ENCODE assay signal across 1 cellular context in the genomic region with DNA sequence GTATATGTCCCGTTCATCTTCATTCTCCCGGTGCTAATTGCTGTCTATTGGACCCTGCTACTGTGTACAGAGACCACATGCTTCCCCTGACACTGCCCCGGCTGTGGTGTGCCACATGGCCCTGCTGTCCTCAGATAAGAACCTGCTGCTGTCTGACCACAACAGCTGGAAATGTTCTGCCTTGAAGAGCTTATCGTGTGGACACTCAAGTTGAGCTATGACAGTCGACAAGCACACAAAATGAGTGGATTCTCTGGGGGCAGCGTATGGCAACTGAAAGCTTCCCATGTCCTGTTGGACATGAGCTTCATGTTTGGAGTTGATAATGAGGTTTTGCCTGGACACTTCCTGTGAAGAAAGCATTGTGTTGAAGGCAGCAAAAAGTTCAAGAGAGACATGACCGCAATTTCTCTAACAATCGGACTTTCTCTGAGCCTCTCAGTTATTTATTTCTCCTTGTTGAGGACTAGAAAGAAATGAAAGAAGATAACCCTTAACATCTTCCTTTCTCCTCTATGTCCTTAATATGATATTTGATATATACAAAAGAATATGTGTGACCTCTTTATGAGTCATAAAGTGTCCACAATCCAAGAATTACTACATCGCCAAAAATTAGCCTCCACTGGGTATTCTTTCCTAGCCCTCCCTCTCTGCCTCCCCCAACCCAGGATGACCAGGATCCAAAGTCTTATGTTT.
TF ChIP-seq lines count a peak whose summit lies in the region.

No MANE protein-coding gene starts in this region.

TF ChIP-seq in K562, 482 proteins besides CTCF, POLR2A, EP300 and RAD21 (continued from another document and continues in another):
- no peak for TF ChIP-seq FOXO4 (CRISPR knock-in tag; IDR thresholded peaks at IDR 0.05)
- peak; percentile 83 for TF ChIP-seq BACH1 (tag; IDR thresholded peaks at IDR 0.05)
- no peak for TF ChIP-seq ZNF347 (CRISPR knock-in tag; IDR thresholded peaks at IDR 0.05; ENCODE audit: low read depth)
- TF ChIP-seq, protein P1, sequence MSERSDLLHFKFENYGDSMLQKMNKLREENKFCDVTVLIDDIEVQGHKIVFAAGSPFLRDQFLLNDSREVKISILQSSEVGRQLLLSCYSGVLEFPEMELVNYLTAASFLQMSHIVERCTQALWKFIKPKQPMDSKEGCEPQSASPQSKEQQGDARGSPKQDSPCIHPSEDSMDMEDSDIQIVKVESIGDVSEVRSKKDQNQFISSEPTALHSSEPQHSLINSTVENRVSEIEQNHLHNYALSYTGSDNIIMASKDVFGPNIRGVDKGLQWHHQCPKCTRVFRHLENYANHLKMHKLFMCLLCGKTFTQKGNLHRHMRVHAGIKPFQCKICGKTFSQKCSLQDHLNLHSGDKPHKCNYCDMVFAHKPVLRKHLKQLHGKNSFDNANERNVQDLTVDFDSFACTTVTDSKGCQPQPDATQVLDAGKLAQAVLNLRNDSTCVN (CRISPR knock-in tag; IDR thresholded peaks at IDR 0.05): no peak
- no peak for TF ChIP-seq ZNF408 (CRISPR knock-in tag; IDR thresholded peaks at IDR 0.05; ENCODE audit: low read depth)
- no peak for TF ChIP-seq MCM3 (IDR thresholded peaks at IDR 0.05)
- TF ChIP-seq KDM5B (IDR thresholded peaks at IDR 0.05; ENCODE audit: insufficient replicate concordance, low read depth, low read length): no peak
- TF ChIP-seq ARNT (IDR thresholded peaks at IDR 0.05): peak; percentile 95 to 96
- peak; percentile 99 for TF ChIP-seq ZNF395 (CRISPR knock-in tag; IDR thresholded peaks at IDR 0.05)
- TF ChIP-seq ZNF699 (CRISPR knock-in tag; IDR thresholded peaks at IDR 0.05; ENCODE audit: insufficient replicate concordance): no peak
- no peak for TF ChIP-seq SETDB1 (IDR thresholded peaks at IDR 0.05; ENCODE audit: low read length)
- TF ChIP-seq RBM39 (optimal IDR thresholded peaks at IDR 0.05; ENCODE audit: low read depth, low read length): no peak
- TF ChIP-seq PURB (CRISPR knock-in tag; IDR thresholded peaks at IDR 0.05; ENCODE audit: low read depth): no peak
- no peak for TF ChIP-seq RREB1 (CRISPR knock-in tag; IDR thresholded peaks at IDR 0.05)
- TF ChIP-seq NFATC3 (IDR thresholded peaks at IDR 0.05): no peak
- 0 out of 2 replicates have a peak, but pooled peaks have one; percentile 2 for TF ChIP-seq GTF2F1 (IDR thresholded peaks at IDR 0.05; ENCODE audit: low read depth, low read length)
- peak; percentile 88; the same call in 1 of the 2 replicates for TF ChIP-seq ZKSCAN8 (CRISPR knock-in tag; IDR thresholded peaks at IDR 0.05)
- peak; percentile 35; the same call in 1 of the 2 replicates for TF ChIP-seq ZBTB33 (CRISPR knock-in tag; IDR thresholded peaks at IDR 0.05)
- TF ChIP-seq, protein P2, sequence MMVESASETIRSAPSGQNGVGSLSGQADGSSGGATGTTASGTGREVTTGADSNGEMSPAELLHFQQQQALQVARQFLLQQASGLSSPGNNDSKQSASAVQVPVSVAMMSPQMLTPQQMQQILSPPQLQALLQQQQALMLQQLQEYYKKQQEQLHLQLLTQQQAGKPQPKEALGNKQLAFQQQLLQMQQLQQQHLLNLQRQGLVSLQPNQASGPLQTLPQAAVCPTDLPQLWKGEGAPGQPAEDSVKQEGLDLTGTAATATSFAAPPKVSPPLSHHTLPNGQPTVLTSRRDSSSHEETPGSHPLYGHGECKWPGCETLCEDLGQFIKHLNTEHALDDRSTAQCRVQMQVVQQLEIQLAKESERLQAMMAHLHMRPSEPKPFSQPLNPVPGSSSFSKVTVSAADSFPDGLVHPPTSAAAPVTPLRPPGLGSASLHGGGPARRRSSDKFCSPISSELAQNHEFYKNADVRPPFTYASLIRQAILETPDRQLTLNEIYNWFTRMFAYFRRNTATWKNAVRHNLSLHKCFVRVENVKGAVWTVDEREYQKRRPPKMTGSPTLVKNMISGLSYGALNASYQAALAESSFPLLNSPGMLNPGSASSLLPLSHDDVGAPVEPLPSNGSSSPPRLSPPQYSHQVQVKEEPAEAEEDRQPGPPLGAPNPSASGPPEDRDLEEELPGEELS (CRISPR knock-in tag; IDR thresholded peaks at IDR 0.05; ENCODE audit: borderline replicate concordance): no peak
- no peak for TF ChIP-seq ZNF780A (CRISPR knock-in tag; IDR thresholded peaks at IDR 0.05)
- peak; percentile 99 for TF ChIP-seq SMARCC2 (IDR thresholded peaks at IDR 0.05; ENCODE audit: low read depth)
- peak; percentile 100 for TF ChIP-seq TAL1 (IDR thresholded peaks at IDR 0.05)
- no peak for TF ChIP-seq CHD4 (IDR thresholded peaks at IDR 0.05; ENCODE audit: insufficient read depth, insufficient replicate concordance, low read depth, low read length, poor library complexity, severe bottlenecking)
- TF ChIP-seq, protein P3, sequence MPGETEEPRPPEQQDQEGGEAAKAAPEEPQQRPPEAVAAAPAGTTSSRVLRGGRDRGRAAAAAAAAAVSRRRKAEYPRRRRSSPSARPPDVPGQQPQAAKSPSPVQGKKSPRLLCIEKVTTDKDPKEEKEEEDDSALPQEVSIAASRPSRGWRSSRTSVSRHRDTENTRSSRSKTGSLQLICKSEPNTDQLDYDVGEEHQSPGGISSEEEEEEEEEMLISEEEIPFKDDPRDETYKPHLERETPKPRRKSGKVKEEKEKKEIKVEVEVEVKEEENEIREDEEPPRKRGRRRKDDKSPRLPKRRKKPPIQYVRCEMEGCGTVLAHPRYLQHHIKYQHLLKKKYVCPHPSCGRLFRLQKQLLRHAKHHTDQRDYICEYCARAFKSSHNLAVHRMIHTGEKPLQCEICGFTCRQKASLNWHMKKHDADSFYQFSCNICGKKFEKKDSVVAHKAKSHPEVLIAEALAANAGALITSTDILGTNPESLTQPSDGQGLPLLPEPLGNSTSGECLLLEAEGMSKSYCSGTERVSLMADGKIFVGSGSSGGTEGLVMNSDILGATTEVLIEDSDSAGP (CRISPR knock-in tag; IDR thresholded peaks at IDR 0.05): no peak
- TF ChIP-seq SRSF1 (IDR thresholded peaks at IDR 0.05; ENCODE audit: low read depth, low read length): no peak
- TF ChIP-seq ZNF76 (CRISPR knock-in tag; IDR thresholded peaks at IDR 0.05; ENCODE audit: borderline replicate concordance): peak; percentile 44; the same call in 1 of the 2 replicates
- no peak for TF ChIP-seq E2F3 (CRISPR knock-in tag; IDR thresholded peaks at IDR 0.05)
- TF ChIP-seq PHB2 (IDR thresholded peaks at IDR 0.05; ENCODE audit: low read depth): peak; percentile 97
- TF ChIP-seq KDM1A (IDR thresholded peaks at IDR 0.05): peak; percentile 95 to 98
- peak; percentile 98 for TF ChIP-seq DMBX1 (CRISPR knock-in tag; IDR thresholded peaks at IDR 0.05; ENCODE audit: borderline replicate concordance)
- TF ChIP-seq JUND (IDR thresholded peaks at IDR 0.05; ENCODE audit: borderline replicate concordance, low read depth, low read length): peak; percentile 84
- TF ChIP-seq JUND (tag; IDR thresholded peaks at IDR 0.05; ENCODE audit: borderline replicate concordance, low read depth, low read length): peak; percentile 88; the same call in 2 of the 3 replicates
- peak; percentile 53; the same call in 1 of the 2 replicates for TF ChIP-seq CBX1 (IDR thresholded peaks at IDR 0.05; ENCODE audit: low read depth)
- no peak for TF ChIP-seq CHD2 (IDR thresholded peaks at IDR 0.05; ENCODE audit: low read depth, low read length)
- no peak for TF ChIP-seq ZNF507 (tag; conservative IDR thresholded peaks at IDR 0.05)
- TF ChIP-seq SOX6 (IDR thresholded peaks at IDR 0.05): peak; percentile 99
- TF ChIP-seq ASH1L (IDR thresholded peaks at IDR 0.05; ENCODE audit: borderline replicate concordance, low read depth, partially characterized antibody): no peak
- TF ChIP-seq, protein P4, sequence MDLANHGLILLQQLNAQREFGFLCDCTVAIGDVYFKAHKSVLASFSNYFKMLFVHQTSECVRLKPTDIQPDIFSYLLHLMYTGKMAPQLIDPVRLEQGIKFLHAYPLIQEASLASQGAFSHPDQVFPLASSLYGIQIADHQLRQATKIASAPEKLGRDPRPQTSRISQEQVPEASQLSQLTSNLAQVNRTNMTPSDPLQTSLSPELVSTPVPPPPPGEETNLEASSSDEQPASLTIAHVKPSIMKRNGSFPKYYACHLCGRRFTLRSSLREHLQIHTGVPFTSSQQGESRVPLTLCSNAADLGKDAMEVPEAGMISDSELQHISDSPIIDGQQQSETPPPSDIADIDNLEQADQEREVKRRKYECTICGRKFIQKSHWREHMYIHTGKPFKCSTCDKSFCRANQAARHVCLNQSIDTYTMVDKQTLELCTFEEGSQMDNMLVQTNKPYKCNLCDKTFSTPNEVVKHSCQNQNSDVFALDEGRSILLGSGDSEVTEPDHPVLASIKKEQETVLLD (IDR thresholded peaks at IDR 0.05): peak; percentile 68; the same call in 1 of the 2 replicates
- no peak for TF ChIP-seq ZNF12 (CRISPR knock-in tag; IDR thresholded peaks at IDR 0.05)
- TF ChIP-seq DLX4 (CRISPR knock-in tag; IDR thresholded peaks at IDR 0.05): no peak
- TF ChIP-seq MCM7 (IDR thresholded peaks at IDR 0.05): no peak
